Comparison of ENCODE assay signal across 8 cellular contexts in genomic region chr1:10074059-10074854, GRCh38. TPM values are rescaled to one million over a fixed set of nuclear protein-coding genes. Genes with fewer than 3 reads are reported as not detected.
A peak's percentile ranks its signal among the peaks of the same experiment; 100 is the strongest.
DNase-seq lines count a peak whose midpoint lies in the region; ATAC-seq, FAIRE-seq and TF ChIP-seq lines count a peak whose summit lies in the region.

No MANE protein-coding gene starts in this region.

- intact Hi-C loops in PC-3 (cut with micrococcal nuclease): no loop called here
- intact Hi-C loops in Right ventricle myocardium inferior (cut with DNase I): no loop called here

- no peaks in the 10 kb centered on the region for H3K36me3 ChIP-seq in PC-3 (ENCODE audit: low read depth, low read length)
- no peaks in the 10 kb centered on the region for H3K36me3 ChIP-seq in smooth muscle cell (ENCODE audit: low read depth)

- H3K4me2 ChIP-seq in PC-3 (ENCODE audit: low read length) (peak overlapping the region; percentile 70), smooth muscle cell (peak overlapping the region; percentile 70)

- BruUV-seq in PC-3 (replicated peaks; lab: Mats Ljungman, UMichigan): no TSS peak

- H3K4me3 ChIP-seq in PC-3 (ENCODE audit: low read length) (no peak overlapping the region), smooth muscle cell (no peak overlapping the region)

- H3K79me2 ChIP-seq in PC-3 (ENCODE audit: low read length) (peaks cover 26% of the 10 kb centered on the region), smooth muscle cell (ENCODE audit: low read depth) (peaks cover 37% of the 10 kb centered on the region)

- TF ChIP-seq CTCF in PC-3 (conservative IDR thresholded peaks at IDR 0.05; ENCODE audit: low read depth, low read length): no peak
- TF ChIP-seq CTCF in smooth muscle cell (IDR thresholded peaks at IDR 0.05; ENCODE audit: borderline replicate concordance, insufficient read depth, poor library complexity, severe bottlenecking): no peak

- H3K4me1 ChIP-seq in PC-3 (ENCODE audit: insufficient read depth, low read length): peaks cover 19% of the 10 kb centered on the region
- H3K4me1 ChIP-seq in smooth muscle cell (ENCODE audit: low read depth): peaks cover 13% of the 10 kb centered on the region

- ATAC-seq in PC-3: peak; percentile 100
- ATAC-seq in Right ventricle myocardium inferior: peak; percentile 53
- ATAC-seq in HG03378 (IDR thresholded peaks at IDR 0.05; ENCODE audit: unreplicated experiment): no peak

- no peaks in the 10 kb centered on the region for H3F3A ChIP-seq in PC-3 (ENCODE audit: low read length, unreplicated experiment)
- H3F3A ChIP-seq in smooth muscle cell (ENCODE audit: low read depth): peaks cover 30% of the 10 kb centered on the region

- no peaks in the 10 kb centered on the region for H4K20me1 ChIP-seq in PC-3 (ENCODE audit: low read length)
- H4K20me1 ChIP-seq in smooth muscle cell (ENCODE audit: low read depth): peaks cover 8% of the 10 kb centered on the region

- no peaks in the 10 kb centered on the region for H3K9me3 ChIP-seq in PC-3 (ENCODE audit: low read length)
- H3K9me3 ChIP-seq in smooth muscle cell (replicated peaks; ENCODE audit: low read depth): no peaks in the 10 kb centered on the region

- H3K27ac ChIP-seq in PC-3 (ENCODE audit: low read length) (peak overlapping the region; percentile 78), smooth muscle cell (ENCODE audit: low read depth) (peak overlapping the region; percentile 98)

- H3K27me3 ChIP-seq in PC-3 (ENCODE audit: low read length) (no peaks in the 10 kb centered on the region), smooth muscle cell (ENCODE audit: low read depth) (no peaks in the 10 kb centered on the region)

- peak overlapping the region; percentile 21; the same call in 1 of the 2 replicates for H3K9ac ChIP-seq in PC-3 (ENCODE audit: low read length)
- peak overlapping the region; percentile 79 for H3K9ac ChIP-seq in smooth muscle cell (ENCODE audit: low read depth)

- FAIRE-seq in GM19239 (lab: Jason Lieb, UNC): peak; percentile 79

- peak; percentile 40 for DNase-seq in GM19239 (ENCODE audit: insufficient read length, low spot score)
- peak; percentile 87 for DNase-seq in PC-3
- peak; percentile 38 for DNase-seq in activated effector memory CD4-positive, alpha-beta T cell treated with Interleukin-2 at 50 U/mL for 16 hours
- no peak for DNase-seq in Right ventricle myocardium inferior (ENCODE audit: missing footprints)
- peak; percentile 16 for DNase-seq in smooth muscle cell (lab: John Stamatoyannopoulos, UW; ENCODE audit: unreplicated experiment)
- DNase-seq in NCI-H748 treated with DMSO at 0.1 percent for 48 hours (lab: John Stamatoyannopoulos, UW): no peak
- no peak for DNase-seq in NCI-H526 treated with DMSO at 0.1 percent for 48 hours (lab: John Stamatoyannopoulos, UW)

- 24% methylated on average over 5 of the region's 5 CpGs for WGBS in smooth muscle cell (ENCODE audit: low lambda C conversion rate)

- no peaks in the 10 kb centered on the region for H3K9me2 ChIP-seq in PC-3 (replicated peaks; ENCODE audit: low read length)

- POLR2A ChIA-PET in PC-3 (lab: Charles Lee; ENCODE audit: unreplicated experiment): no interaction called here

- peak overlapping the region; percentile 2; the same call in 1 of the 2 replicates for H2AFZ ChIP-seq in PC-3 (ENCODE audit: low read length)
- H2AFZ ChIP-seq in smooth muscle cell (ENCODE audit: low read depth): no peak overlapping the region

- CTCF ChIA-PET in PC-3 (lab: Charles Lee): no interaction called here

RNA-seq across cellular contexts. Expression of gene UBE4B, which starts 41.5 kb away (rescaled TPM):
- 37.9 and 42.1 TPM in 2 replicates for total RNA-seq in PC-3 (2014; rRNA removed)
- total RNA-seq in Right ventricle myocardium inferior: 66.4 TPM
- total RNA-seq in smooth muscle cell: 46.4 and 54.7 TPM in 2 replicates
- 20.9 and 24.2 TPM in 2 replicates for polyA plus RNA-seq in smooth muscle cell

Comparison
In these comparisons a context has a peak if more than half of its experiments do, and no peak if none do; other contexts are left out.
1. DNase-seq: peak in GM19239 (single experiment), PC-3 (single experiment), activated effector memory CD4-positive, alpha-beta T cell treated with Interleukin-2 at 50 U/mL for 16 hours (single experiment) and smooth muscle cell (single experiment); none in Right ventricle myocardium inferior (single experiment), NCI-H748 treated with DMSO at 0.1 percent for 48 hours (single experiment) and NCI-H526 treated with DMSO at 0.1 percent for 48 hours (single experiment).